ENCODE assay signal across 2 cellular contexts in the genomic region with DNA sequence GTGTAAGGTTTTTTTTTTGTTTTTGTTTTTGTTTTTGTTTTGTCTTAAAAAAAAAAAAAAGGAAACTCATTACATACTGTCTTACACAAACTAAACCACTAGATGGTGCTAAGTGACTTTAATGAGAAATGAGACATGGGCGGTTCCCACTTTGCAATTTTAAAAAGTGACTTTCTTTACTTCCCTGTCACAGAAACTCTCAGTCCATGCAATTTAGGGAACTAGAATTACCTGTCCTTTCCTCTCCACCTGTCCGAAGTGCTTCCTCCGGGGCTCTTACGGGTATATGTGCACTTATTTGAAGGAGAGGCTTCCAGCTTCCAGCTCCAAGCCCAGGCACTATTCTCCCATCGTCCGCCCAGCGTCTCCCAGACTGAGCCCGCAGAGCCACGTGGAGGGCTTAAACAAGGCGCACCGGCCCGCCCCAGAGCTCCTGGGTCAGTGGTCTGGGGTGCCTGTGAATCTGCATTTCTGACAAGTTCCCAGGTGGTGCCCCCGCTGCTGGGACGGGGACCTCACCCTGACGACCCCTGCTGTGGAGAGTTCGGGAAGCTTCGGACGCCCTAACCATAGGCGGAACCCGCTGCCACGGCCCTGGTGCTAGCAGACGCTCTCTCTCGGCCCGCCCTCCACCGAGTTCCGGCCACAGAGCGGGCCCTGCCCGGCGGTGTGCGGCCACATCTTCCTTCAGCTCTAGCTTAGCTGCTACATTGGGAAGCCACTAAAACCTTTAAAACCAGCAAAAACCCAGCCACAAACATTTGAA.
TF ChIP-seq lines count a peak whose summit lies in the region.

No MANE protein-coding gene starts in this region.

TF ChIP-seq in WTC11, 78 proteins besides CTCF, POLR2A, EP300 and RAD21 (continued from another document and continues in another):
- TF ChIP-seq, protein P1, sequence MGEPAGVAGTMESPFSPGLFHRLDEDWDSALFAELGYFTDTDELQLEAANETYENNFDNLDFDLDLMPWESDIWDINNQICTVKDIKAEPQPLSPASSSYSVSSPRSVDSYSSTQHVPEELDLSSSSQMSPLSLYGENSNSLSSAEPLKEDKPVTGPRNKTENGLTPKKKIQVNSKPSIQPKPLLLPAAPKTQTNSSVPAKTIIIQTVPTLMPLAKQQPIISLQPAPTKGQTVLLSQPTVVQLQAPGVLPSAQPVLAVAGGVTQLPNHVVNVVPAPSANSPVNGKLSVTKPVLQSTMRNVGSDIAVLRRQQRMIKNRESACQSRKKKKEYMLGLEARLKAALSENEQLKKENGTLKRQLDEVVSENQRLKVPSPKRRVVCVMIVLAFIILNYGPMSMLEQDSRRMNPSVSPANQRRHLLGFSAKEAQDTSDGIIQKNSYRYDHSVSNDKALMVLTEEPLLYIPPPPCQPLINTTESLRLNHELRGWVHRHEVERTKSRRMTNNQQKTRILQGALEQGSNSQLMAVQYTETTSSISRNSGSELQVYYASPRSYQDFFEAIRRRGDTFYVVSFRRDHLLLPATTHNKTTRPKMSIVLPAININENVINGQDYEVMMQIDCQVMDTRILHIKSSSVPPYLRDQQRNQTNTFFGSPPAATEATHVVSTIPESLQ (CRISPR knock-in tag; IDR thresholded peaks at IDR 0.05), result no peak
- TF ChIP-seq, protein P2, sequence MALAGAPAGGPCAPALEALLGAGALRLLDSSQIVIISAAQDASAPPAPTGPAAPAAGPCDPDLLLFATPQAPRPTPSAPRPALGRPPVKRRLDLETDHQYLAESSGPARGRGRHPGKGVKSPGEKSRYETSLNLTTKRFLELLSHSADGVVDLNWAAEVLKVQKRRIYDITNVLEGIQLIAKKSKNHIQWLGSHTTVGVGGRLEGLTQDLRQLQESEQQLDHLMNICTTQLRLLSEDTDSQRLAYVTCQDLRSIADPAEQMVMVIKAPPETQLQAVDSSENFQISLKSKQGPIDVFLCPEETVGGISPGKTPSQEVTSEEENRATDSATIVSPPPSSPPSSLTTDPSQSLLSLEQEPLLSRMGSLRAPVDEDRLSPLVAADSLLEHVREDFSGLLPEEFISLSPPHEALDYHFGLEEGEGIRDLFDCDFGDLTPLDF (CRISPR knock-in tag; IDR thresholded peaks at IDR 0.05), result no peak
- TF ChIP-seq SP1 (CRISPR knock-in tag; conservative IDR thresholded peaks at IDR 0.05) (0 out of 2 replicates have a peak, but pooled peaks have one; percentile 28), ZNF219 (CRISPR knock-in tag; IDR thresholded peaks at IDR 0.05; ENCODE audit: borderline replicate concordance) (no peak), TCF7 (CRISPR knock-in tag; IDR thresholded peaks at IDR 0.05; ENCODE audit: low read depth) (no peak), NFYB (CRISPR knock-in tag; conservative IDR thresholded peaks at IDR 0.05; ENCODE audit: low read depth) (no peak), ETV6 (CRISPR knock-in tag; IDR thresholded peaks at IDR 0.05) (no peak; the same call in 1 of the 2 replicates), TEAD4 (CRISPR knock-in tag; IDR thresholded peaks at IDR 0.05) (no peak), GRHL2 (CRISPR knock-in tag; IDR thresholded peaks at IDR 0.05; ENCODE audit: insufficient replicate concordance, severe bottlenecking) (no peak), FOXK1 (CRISPR knock-in tag; IDR thresholded peaks at IDR 0.05) (peak; percentile 44; the same call in 1 of the 2 replicates), ZNF317 (CRISPR knock-in tag; IDR thresholded peaks at IDR 0.05; ENCODE audit: borderline replicate concordance, low read depth) (0 out of 2 replicates have a peak, but pooled peaks have one; percentile 52), EMX1 (CRISPR knock-in tag; IDR thresholded peaks at IDR 0.05) (no peak), SMAD4 (CRISPR knock-in tag; IDR thresholded peaks at IDR 0.05) (no peak)
- TF ChIP-seq, protein P3, sequence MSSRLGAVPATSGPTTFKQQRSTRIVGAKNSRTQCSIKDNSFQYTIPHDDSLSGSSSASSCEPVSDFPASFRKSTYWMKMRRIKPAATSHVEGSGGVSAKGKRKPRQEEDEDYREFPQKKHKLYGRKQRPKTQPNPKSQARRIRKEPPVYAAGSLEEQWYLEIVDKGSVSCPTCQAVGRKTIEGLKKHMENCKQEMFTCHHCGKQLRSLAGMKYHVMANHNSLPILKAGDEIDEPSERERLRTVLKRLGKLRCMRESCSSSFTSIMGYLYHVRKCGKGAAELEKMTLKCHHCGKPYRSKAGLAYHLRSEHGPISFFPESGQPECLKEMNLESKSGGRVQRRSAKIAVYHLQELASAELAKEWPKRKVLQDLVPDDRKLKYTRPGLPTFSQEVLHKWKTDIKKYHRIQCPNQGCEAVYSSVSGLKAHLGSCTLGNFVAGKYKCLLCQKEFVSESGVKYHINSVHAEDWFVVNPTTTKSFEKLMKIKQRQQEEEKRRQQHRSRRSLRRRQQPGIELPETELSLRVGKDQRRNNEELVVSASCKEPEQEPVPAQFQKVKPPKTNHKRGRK (CRISPR knock-in tag; IDR thresholded peaks at IDR 0.05; ENCODE audit: borderline replicate concordance), result 0 out of 2 replicates have a peak, but pooled peaks have one; percentile 48
- TF ChIP-seq, protein P4, sequence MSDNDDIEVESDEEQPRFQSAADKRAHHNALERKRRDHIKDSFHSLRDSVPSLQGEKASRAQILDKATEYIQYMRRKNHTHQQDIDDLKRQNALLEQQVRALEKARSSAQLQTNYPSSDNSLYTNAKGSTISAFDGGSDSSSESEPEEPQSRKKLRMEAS (CRISPR knock-in tag; IDR thresholded peaks at IDR 0.05), result peak; percentile 96
- TF ChIP-seq, protein P5, sequence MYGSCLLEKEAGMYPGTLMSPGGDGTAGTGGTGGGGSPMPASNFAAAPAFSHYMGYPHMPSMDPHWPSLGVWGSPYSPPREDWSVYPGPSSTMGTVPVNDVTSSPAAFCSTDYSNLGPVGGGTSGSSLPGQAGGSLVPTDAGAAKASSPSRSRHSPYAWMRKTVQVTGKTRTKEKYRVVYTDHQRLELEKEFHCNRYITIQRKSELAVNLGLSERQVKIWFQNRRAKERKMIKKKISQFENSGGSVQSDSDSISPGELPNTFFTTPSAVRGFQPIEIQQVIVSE (CRISPR knock-in tag; IDR thresholded peaks at IDR 0.05; ENCODE audit: borderline replicate concordance), result no peak
- TF ChIP-seq, protein P6, sequence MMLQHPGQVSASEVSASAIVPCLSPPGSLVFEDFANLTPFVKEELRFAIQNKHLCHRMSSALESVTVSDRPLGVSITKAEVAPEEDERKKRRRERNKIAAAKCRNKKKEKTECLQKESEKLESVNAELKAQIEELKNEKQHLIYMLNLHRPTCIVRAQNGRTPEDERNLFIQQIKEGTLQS (CRISPR knock-in tag; conservative IDR thresholded peaks at IDR 0.05), result no peak
- TF ChIP-seq, protein P7, sequence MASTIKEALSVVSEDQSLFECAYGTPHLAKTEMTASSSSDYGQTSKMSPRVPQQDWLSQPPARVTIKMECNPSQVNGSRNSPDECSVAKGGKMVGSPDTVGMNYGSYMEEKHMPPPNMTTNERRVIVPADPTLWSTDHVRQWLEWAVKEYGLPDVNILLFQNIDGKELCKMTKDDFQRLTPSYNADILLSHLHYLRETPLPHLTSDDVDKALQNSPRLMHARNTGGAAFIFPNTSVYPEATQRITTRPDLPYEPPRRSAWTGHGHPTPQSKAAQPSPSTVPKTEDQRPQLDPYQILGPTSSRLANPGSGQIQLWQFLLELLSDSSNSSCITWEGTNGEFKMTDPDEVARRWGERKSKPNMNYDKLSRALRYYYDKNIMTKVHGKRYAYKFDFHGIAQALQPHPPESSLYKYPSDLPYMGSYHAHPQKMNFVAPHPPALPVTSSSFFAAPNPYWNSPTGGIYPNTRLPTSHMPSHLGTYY (CRISPR knock-in tag; IDR thresholded peaks at IDR 0.05), result no peak
- TF ChIP-seq, protein P8, sequence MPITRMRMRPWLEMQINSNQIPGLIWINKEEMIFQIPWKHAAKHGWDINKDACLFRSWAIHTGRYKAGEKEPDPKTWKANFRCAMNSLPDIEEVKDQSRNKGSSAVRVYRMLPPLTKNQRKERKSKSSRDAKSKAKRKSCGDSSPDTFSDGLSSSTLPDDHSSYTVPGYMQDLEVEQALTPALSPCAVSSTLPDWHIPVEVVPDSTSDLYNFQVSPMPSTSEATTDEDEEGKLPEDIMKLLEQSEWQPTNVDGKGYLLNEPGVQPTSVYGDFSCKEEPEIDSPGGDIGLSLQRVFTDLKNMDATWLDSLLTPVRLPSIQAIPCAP (CRISPR knock-in tag; IDR thresholded peaks at IDR 0.05), result no peak

TF ChIP-seq in HepG2, 621 proteins besides CTCF, POLR2A, EP300 and RAD21 (continued from another document and continues in another):
- TF ChIP-seq, protein P3 (CRISPR knock-in tag; IDR thresholded peaks at IDR 0.05), result peak; percentile 87
- TF ChIP-seq, protein P9, sequence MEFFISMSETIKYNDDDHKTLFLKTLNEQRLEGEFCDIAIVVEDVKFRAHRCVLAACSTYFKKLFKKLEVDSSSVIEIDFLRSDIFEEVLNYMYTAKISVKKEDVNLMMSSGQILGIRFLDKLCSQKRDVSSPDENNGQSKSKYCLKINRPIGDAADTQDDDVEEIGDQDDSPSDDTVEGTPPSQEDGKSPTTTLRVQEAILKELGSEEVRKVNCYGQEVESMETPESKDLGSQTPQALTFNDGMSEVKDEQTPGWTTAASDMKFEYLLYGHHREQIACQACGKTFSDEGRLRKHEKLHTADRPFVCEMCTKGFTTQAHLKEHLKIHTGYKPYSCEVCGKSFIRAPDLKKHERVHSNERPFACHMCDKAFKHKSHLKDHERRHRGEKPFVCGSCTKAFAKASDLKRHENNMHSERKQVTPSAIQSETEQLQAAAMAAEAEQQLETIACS (CRISPR knock-in tag; IDR thresholded peaks at IDR 0.05), result no peak
- TF ChIP-seq SALL2 (CRISPR knock-in tag; IDR thresholded peaks at IDR 0.05) (no peak), PPARG (CRISPR knock-in tag; conservative IDR thresholded peaks at IDR 0.05) (no peak), EHMT2 (IDR thresholded peaks at IDR 0.05; ENCODE audit: borderline replicate concordance, low read depth, low read length) (no peak), ZNF780A (CRISPR knock-in tag; IDR thresholded peaks at IDR 0.05) (no peak), SMARCC2 (IDR thresholded peaks at IDR 0.05) (no peak), SNRNP70 (IDR thresholded peaks at IDR 0.05; ENCODE audit: low read depth, low read length) (no peak), ZBTB20 (CRISPR knock-in tag; IDR thresholded peaks at IDR 0.05; ENCODE audit: borderline replicate concordance, low read depth) (0 out of 2 replicates have a peak, but pooled peaks have one; percentile 62), NR3C1 (CRISPR knock-in tag; IDR thresholded peaks at IDR 0.05) (no peak), NONO (IDR thresholded peaks at IDR 0.05) (no peak), NONO (CRISPR knock-in tag; conservative IDR thresholded peaks at IDR 0.05) (no peak), ELF3 (CRISPR knock-in tag; IDR thresholded peaks at IDR 0.05) (peak; percentile 11; the same call in 1 of the 2 replicates), ZNF33B (CRISPR knock-in tag; IDR thresholded peaks at IDR 0.05) (peak; percentile 57; the same call in 1 of the 2 replicates), ZNF878 (CRISPR knock-in tag; IDR thresholded peaks at IDR 0.05) (peak; percentile 60; the same call in 1 of the 2 replicates), PHB2 (IDR thresholded peaks at IDR 0.05; ENCODE audit: partially characterized antibody) (no peak), ZNF451 (CRISPR knock-in tag; IDR thresholded peaks at IDR 0.05) (0 out of 2 replicates have a peak, but pooled peaks have one; percentile 52)
- TF ChIP-seq, protein P10, sequence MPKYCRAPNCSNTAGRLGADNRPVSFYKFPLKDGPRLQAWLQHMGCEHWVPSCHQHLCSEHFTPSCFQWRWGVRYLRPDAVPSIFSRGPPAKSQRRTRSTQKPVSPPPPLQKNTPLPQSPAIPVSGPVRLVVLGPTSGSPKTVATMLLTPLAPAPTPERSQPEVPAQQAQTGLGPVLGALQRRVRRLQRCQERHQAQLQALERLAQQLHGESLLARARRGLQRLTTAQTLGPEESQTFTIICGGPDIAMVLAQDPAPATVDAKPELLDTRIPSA (CRISPR knock-in tag; IDR thresholded peaks at IDR 0.05; ENCODE audit: borderline replicate concordance), result no peak
- TF ChIP-seq, protein P11, sequence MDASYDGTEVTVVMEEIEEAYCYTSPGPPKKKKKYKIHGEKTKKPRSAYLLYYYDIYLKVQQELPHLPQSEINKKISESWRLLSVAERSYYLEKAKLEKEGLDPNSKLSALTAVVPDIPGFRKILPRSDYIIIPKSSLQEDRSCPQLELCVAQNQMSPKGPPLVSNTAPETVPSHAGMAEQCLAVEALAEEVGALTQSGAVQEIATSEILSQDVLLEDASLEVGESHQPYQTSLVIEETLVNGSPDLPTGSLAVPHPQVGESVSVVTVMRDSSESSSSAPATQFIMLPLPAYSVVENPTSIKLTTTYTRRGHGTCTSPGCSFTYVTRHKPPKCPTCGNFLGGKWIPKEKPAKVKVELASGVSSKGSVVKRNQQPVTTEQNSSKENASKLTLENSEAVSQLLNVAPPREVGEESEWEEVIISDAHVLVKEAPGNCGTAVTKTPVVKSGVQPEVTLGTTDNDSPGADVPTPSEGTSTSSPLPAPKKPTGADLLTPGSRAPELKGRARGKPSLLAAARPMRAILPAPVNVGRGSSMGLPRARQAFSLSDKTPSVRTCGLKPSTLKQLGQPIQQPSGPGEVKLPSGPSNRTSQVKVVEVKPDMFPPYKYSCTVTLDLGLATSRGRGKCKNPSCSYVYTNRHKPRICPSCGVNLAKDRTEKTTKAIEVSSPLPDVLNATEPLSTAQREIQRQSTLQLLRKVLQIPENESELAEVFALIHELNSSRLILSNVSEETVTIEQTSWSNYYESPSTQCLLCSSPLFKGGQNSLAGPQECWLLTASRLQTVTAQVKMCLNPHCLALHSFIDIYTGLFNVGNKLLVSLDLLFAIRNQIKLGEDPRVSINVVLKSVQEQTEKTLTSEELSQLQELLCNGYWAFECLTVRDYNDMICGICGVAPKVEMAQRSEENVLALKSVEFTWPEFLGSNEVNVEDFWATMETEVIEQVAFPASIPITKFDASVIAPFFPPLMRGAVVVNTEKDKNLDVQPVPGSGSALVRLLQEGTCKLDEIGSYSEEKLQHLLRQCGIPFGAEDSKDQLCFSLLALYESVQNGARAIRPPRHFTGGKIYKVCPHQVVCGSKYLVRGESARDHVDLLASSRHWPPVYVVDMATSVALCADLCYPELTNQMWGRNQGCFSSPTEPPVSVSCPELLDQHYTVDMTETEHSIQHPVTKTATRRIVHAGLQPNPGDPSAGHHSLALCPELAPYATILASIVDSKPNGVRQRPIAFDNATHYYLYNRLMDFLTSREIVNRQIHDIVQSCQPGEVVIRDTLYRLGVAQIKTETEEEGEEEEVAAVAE (CRISPR knock-in tag; IDR thresholded peaks at IDR 0.05; ENCODE audit: borderline replicate concordance), result no peak
